In genomic region chr19:13154241-13154778, GRCh38 we compare ENCODE assay signal across 8 cellular contexts. TPM values are rescaled to one million over a fixed set of nuclear protein-coding genes. Genes with fewer than 3 reads are reported as not detected.
DNase-seq lines count a peak whose midpoint lies in the region; ATAC-seq and TF ChIP-seq lines count a peak whose summit lies in the region.

No MANE protein-coding gene starts in this region.

- no peaks in the 10 kb centered on the region for H3K27me3 ChIP-seq in HL-60 (ENCODE audit: insufficient read depth, poor library complexity, severe bottlenecking)
- no peaks in the 10 kb centered on the region for H3K27me3 ChIP-seq in SK-N-SH (ENCODE audit: insufficient read depth)
- H3K27me3 ChIP-seq in heart right ventricle = no peaks in the 10 kb centered on the region
- H3K27me3 ChIP-seq in prostate gland (replicated peaks; ENCODE audit: insufficient read depth) = no peaks in the 10 kb centered on the region

- CTCF ChIA-PET in SK-N-SH (lab: Yijun Ruan, JAX) = interaction anchor here (1.7 to 2.2 kb wide), 3 partner anchors 10 to 189 kb away, joined by 6 to 9 read pairs (median 7); no protein-coding TSS in a partner anchor

- H3K9ac ChIP-seq in SK-N-SH = peak overlapping the region; percentile 93

- H3K79me2 ChIP-seq in SK-N-SH (ENCODE audit: insufficient read depth) = peaks cover 48% of the 10 kb centered on the region

- TF ChIP-seq POLR2A in prostate gland (IDR thresholded peaks at IDR 0.05) = peak; percentile 81

- H3K27ac ChIP-seq in HL-60 (replicated peaks) (peak overlapping the region; percentile 97), SK-N-SH (ENCODE audit: low read depth in 2 of 2, low read length in 1 of 2) (peak overlapping the region; percentile 98 to 99), heart right ventricle (peak overlapping the region; percentile 86 to 100 (median 98)), prostate gland (peak overlapping the region; percentile 98 to 100)

- TF ChIP-seq RAD21 in SK-N-SH (IDR thresholded peaks at IDR 0.05; ENCODE audit: low read length) = no peak

- peaks cover 0 to 19% of the 10 kb centered on the region in 2 experiments for H3K36me3 ChIP-seq in SK-N-SH (replicated peaks in 1 of 2; ENCODE audit: control insufficient read depth in 1 of 2, insufficient read depth in 2 of 2, low read length in 1 of 2)
- H3K36me3 ChIP-seq in heart right ventricle = peaks cover 0 to 11% (median 0%) of the 10 kb centered on the region in 9 donors
- no peaks in the 10 kb centered on the region for H3K36me3 ChIP-seq in prostate gland

- peak in 1 of 2 experiments; percentile 46; a peak in 1 of 4 replicates for TF ChIP-seq EP300 in SK-N-SH (IDR thresholded peaks at IDR 0.05; ENCODE audit: borderline replicate concordance in 1 of 2, low read depth in 1 of 2, low read length in 1 of 2)

- POLR2A ChIA-PET in SK-N-SH (lab: Yijun Ruan, JAX) = interaction anchor here (1.0 to 2.8 kb wide), 2 partner anchors 10 to 189 kb away, joined by 5 to 24 read pairs; no protein-coding TSS in a partner anchor

- TF ChIP-seq CTCF in HL-60 (IDR thresholded peaks at IDR 0.05; ENCODE audit: insufficient read depth, low read length) (no peak), SK-N-SH (IDR thresholded peaks at IDR 0.05) (no peak), heart right ventricle (IDR thresholded peaks at IDR 0.05) (no peak), prostate gland (IDR thresholded peaks at IDR 0.05) (no peak)

- peaks cover 40% of the 10 kb centered on the region for H3F3A ChIP-seq in SK-N-SH (replicated peaks; ENCODE audit: insufficient read depth)

- under 1% methylated on average over 16 of the region's 21 CpGs for WGBS in SK-N-SH (ENCODE audit: low lambda C conversion rate)
- 22 to 35% methylated on average over 21 of the region's 21 CpGs for WGBS in heart right ventricle, 2 donors
- WGBS in prostate gland = 0% methylated on average over 21 of the region's 21 CpGs

- H3K9me2 ChIP-seq in SK-N-SH = no peaks in the 10 kb centered on the region

- intact Hi-C loops in heart right ventricle (cut with DNase I) = loop anchor here in 7 of 10 donors (5.0 to 10.0 kb wide), 8 partner anchors 37 to 693 kb away; partner anchors contain the start of genes LYL1 (in 4 of the 7), JUNB (in 2 of the 7), NACC1 (in 2 of the 7) and TRMT1 (in 2 of the 7)
- intact Hi-C loops in prostate gland (cut with DNase I) = loop anchor here (5.0 to 10.0 kb wide), 2 partner anchors 108 to 710 kb away; no protein-coding TSS in a partner anchor

- peak in 6 of 8 donors; percentile 5 to 23 (median 9) for ATAC-seq in heart right ventricle
- ATAC-seq in GM19455 (IDR thresholded peaks at IDR 0.05; ENCODE audit: unreplicated experiment) = no peak
- ATAC-seq in HG03342 (IDR thresholded peaks at IDR 0.05; ENCODE audit: unreplicated experiment) = no peak

- H3K4me2 ChIP-seq in SK-N-SH = peak overlapping the region; percentile 98

- H3K4me3 ChIP-seq in HL-60 (replicated peaks; ENCODE audit: insufficient read depth, low read length) (peak overlapping the region; percentile 68), SK-N-SH (ENCODE audit: low read depth in 2 of 2, low read length in 1 of 2) (peak overlapping the region; percentile 76 to 90), heart right ventricle (peak overlapping the region; percentile 64 to 100 (median 88)), prostate gland (peak overlapping the region; percentile 83 to 89)

- H4K20me1 ChIP-seq in SK-N-SH (ENCODE audit: insufficient read depth) = peaks cover 25% of the 10 kb centered on the region

- H3K4me1 ChIP-seq in SK-N-SH (ENCODE audit: control insufficient read depth in 1 of 2, insufficient read depth in 2 of 2, low read depth in 1 of 2, low read length in 1 of 2) (peaks cover 4 to 20% of the 10 kb centered on the region in 2 experiments; a peak in 1 of 4 replicates), heart right ventricle (peaks cover 0 to 41% (median 28%) of the 10 kb centered on the region in 9 donors), prostate gland (replicated peaks) (peaks cover 6% of the 10 kb centered on the region)

- no peaks in the 10 kb centered on the region for H3K9me3 ChIP-seq in SK-N-SH
- H3K9me3 ChIP-seq in heart right ventricle = no peaks in the 10 kb centered on the region
- no peaks in the 10 kb centered on the region for H3K9me3 ChIP-seq in prostate gland

- no peak overlapping the region for H2AFZ ChIP-seq in SK-N-SH (ENCODE audit: low read depth)

- peak; percentile 95 for DNase-seq in CD1c-positive myeloid dendritic cell (ENCODE audit: extremely low spot score)
- peak; percentile 65 to 85 for DNase-seq in HL-60 (ENCODE audit: low read depth in 1 of 2, low spot score in 1 of 2)
- DNase-seq in SK-N-SH = peak; percentile 57
- DNase-seq in amniotic stem cell (lab: John Stamatoyannopoulos, UW) = peak; percentile 86
- DNase-seq in heart right ventricle = peak; percentile 88 to 94
- peak; percentile 91 for DNase-seq in prostate gland (ENCODE audit: low spot score)

TF ChIP-seq in SK-N-SH, 30 proteins besides CTCF, POLR2A, EP300 and RAD21 (continues in another document):
- TF ChIP-seq FOXM1 (IDR thresholded peaks at IDR 0.05; ENCODE audit: low read depth) (no peak), ZBTB33 (IDR thresholded peaks at IDR 0.05; ENCODE audit: borderline replicate concordance, low read depth) (no peak), RXRA (IDR thresholded peaks at IDR 0.05; ENCODE audit: borderline replicate concordance, low read depth) (no peak; the same call in 1 of the 2 replicates), SIN3A (IDR thresholded peaks at IDR 0.05; ENCODE audit: borderline replicate concordance, low read depth, low read length) (peak; percentile 68; the same call in 1 of the 2 replicates), RCOR1 (IDR thresholded peaks at IDR 0.05; ENCODE audit: low read length) (no peak), GABPA (IDR thresholded peaks at IDR 0.05; ENCODE audit: low read depth) (peak; percentile 45), MXI1 (IDR thresholded peaks at IDR 0.05; ENCODE audit: low read depth, low read length) (no peak; the same call in 1 of the 2 replicates), USF2 (IDR thresholded peaks at IDR 0.05; ENCODE audit: borderline replicate concordance, low read depth, low read length) (no peak), MAX (IDR thresholded peaks at IDR 0.05; ENCODE audit: low read depth) (peak; percentile 76; the same call in 1 of the 2 replicates)

RNA-seq across cellular contexts. Expression of gene IER2, which starts 4.1 kb away (rescaled TPM):
- 55.7 and 115 TPM in 2 replicates for polyA plus RNA-seq in SK-N-SH (2012; rRNA removed)
- 56.1 and 82.2 TPM in 2 replicates for polyA plus RNA-seq in SK-N-SH (2012; cell fraction: cytosol; rRNA removed)
- polyA plus RNA-seq in SK-N-SH (2012; cell fraction: nucleus; rRNA removed) = 210 and 342 TPM in 2 replicates
- total RNA-seq in heart right ventricle = 10 to 100 TPM; 19.2 to 54.6 (median 36.0) TPM
- 10 to 100 TPM; 29.5 to 42.8 TPM for polyA plus RNA-seq in heart right ventricle
- total RNA-seq in prostate gland = 10 to 100 TPM; 34.7 to 75.7 TPM

RNA-seq across cellular contexts. Expression of gene STX10, which starts 4.1 kb away (rescaled TPM):
- polyA plus RNA-seq in SK-N-SH (2012; rRNA removed) (143 and 163 TPM in 2 replicates), heart right ventricle (10 to 100 TPM; 60.5 to 69.9 TPM)
- 105 and 124 TPM in 2 replicates for polyA plus RNA-seq in SK-N-SH (2012; cell fraction: cytosol; rRNA removed)
- 322 and 532 TPM in 2 replicates for polyA plus RNA-seq in SK-N-SH (2012; cell fraction: nucleus; rRNA removed)
- total RNA-seq in heart right ventricle (10 to 100 TPM; 18.7 to 50.4 (median 25.4) TPM), prostate gland (10 to 100 TPM; 42.5 to 48.6 TPM)

RNA-seq across cellular contexts. Expression of gene NACC1, which starts 36.2 kb away (rescaled TPM):
- polyA plus RNA-seq in SK-N-SH (2012; rRNA removed) (72.8 and 127 TPM in 2 replicates), heart right ventricle (10 to 100 TPM; 23.9 to 25.0 TPM)
- polyA plus RNA-seq in SK-N-SH (2012; cell fraction: cytosol; rRNA removed) = 36.3 and 58.8 TPM in 2 replicates
- 107 and 113 TPM in 2 replicates for polyA plus RNA-seq in SK-N-SH (2012; cell fraction: nucleus; rRNA removed)
- total RNA-seq in heart right ventricle (10 to 100 TPM; 31.1 to 58.0 (median 35.1) TPM), prostate gland (10 to 100 TPM; 52.4 to 91.9 TPM)

RNA-seq across cellular contexts. Expression of gene TRMT1, which starts 37.8 kb away (rescaled TPM):
- polyA plus RNA-seq in SK-N-SH (2012; rRNA removed) = 60.9 and 64.9 TPM in 2 replicates
- 15.7 and 22.8 TPM in 2 replicates for polyA plus RNA-seq in SK-N-SH (2012; cell fraction: cytosol; rRNA removed)
- 485 and 635 TPM in 2 replicates for polyA plus RNA-seq in SK-N-SH (2012; cell fraction: nucleus; rRNA removed)
- total RNA-seq in heart right ventricle = 10 to 100 TPM; 10.5 to 22.4 (median 14.2) TPM
- 10 to 100 TPM; 33.1 to 54.0 TPM for polyA plus RNA-seq in heart right ventricle
- total RNA-seq in prostate gland = 10 to 100 TPM; 23.3 to 55.4 TPM

RNA-seq across cellular contexts. Expression of gene LYL1, which starts 51.7 kb away (rescaled TPM):
- polyA plus RNA-seq in SK-N-SH (2012; rRNA removed) = 1.1 and 2.2 TPM in 2 replicates
- 0.80 and 1.8 TPM in 2 replicates for polyA plus RNA-seq in SK-N-SH (2012; cell fraction: cytosol; rRNA removed)
- polyA plus RNA-seq in SK-N-SH (2012; cell fraction: nucleus; rRNA removed) = 3.7 and 4.9 TPM in 2 replicates
- total RNA-seq in heart right ventricle = 1 to 10 TPM; 3.4 to 9.9 (median 6.1) TPM
- 10 to 100 TPM; 11.5 to 13.0 TPM for polyA plus RNA-seq in heart right ventricle
- total RNA-seq in prostate gland = 10 to 100 TPM in 1 of 2 donors, 1 to 10 TPM in 1; 4.6 to 13.3 TPM

Comparison
In these comparisons a context has a peak if more than half of its experiments do, and no peak if none do; other contexts are left out.
1. ATAC-seq: peak in heart right ventricle (6 of 8); none in GM19455 (single experiment) and HG03342 (single experiment).
2. Peak in every context shown above with its lines, with median percentiles within 50 percentile points of each other: DNase-seq, H3K27ac ChIP-seq and H3K4me3 ChIP-seq.